In the genomic region with DNA sequence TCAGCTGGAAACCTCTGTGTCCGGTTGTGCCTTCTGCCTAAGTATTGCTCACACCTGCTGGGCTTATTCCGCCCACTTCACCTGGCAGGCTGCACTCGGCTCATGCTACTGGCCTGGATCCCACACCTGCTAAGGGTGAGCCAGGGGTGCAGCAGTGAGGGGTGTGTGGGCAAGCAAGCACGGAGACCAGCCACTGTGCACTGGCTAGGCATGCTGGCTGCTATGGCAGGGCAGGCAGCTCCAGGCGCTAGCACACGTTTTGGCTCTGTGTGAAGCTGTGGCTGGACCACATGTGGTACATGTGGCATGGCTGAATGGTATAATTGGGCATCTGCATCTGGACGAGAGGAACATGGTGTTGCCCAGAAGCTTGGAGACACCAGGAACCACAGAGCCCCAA, we compare ENCODE assay signal across 27 cellular contexts.
DNase-seq lines count a peak whose midpoint lies in the region; ATAC-seq, FAIRE-seq and TF ChIP-seq lines count a peak whose summit lies in the region.
"Had no signal": no experiment of that assay in that cellular context is flagged by ENCODE, and none has a peak within 500 bp of the region (broad histone marks: within the 10 kb centered on the region; RNA-seq: fewer than 3 reads in every experiment).

No MANE protein-coding gene starts in this region.

- no peak overlapping the region for H3K27ac Mint-ChIP-seq in MCF 10A (ENCODE audit: low read depth, unreplicated experiment)
- H3K27ac Mint-ChIP-seq: GM23338, H9, T-cell had no signal

- no peak overlapping the region for H3K4me3 Mint-ChIP-seq in MCF 10A (ENCODE audit: unreplicated experiment)
- H3K4me3 Mint-ChIP-seq: GM23338, H9, T-cell had no signal

- H3K27ac ChIP-seq in breast epithelium (no peak overlapping the region), kidney (ENCODE audit: low read depth in 2 of 2, low read length in 2 of 2) (no peak overlapping the region)
- H3K27ac ChIP-seq: SJCRH30 had no signal

- H3K9ac ChIP-seq in kidney (ENCODE audit: low read length in 2 of 2) = no peak overlapping the region

- intact Hi-C loops in MCF 10A (cut with micrococcal nuclease) (no loop called here), breast epithelium (cut with DNase I; ENCODE audit: low total_unique reads) (no loop called here), kidney (cut with DNase I) (no loop called here)

- H3K27me3 ChIP-seq in breast epithelium = no peaks in the 10 kb centered on the region
- H3K27me3 ChIP-seq: SJCRH30 had no signal

- H3K4me1 Mint-ChIP-seq in MCF 10A (ENCODE audit: insufficient read depth, unreplicated experiment) = peaks cover 9% of the 10 kb centered on the region
- H3K4me1 Mint-ChIP-seq: GM23338, T-cell had no signal

- TF ChIP-seq CTCF in MCF 10A (IDR thresholded peaks at IDR 0.05; ENCODE audit: unreplicated experiment) (no peak), breast epithelium (IDR thresholded peaks at IDR 0.05) (no peak), kidney (IDR thresholded peaks at IDR 0.05; ENCODE audit: borderline replicate concordance, extremely low read depth, insufficient read depth) (no peak)

- POLR2A ChIA-PET in MCF 10A (lab: Yijun Ruan, JAX) = interaction anchor here (3.3 kb wide), 1 partner anchor 10 kb away, joined by 9 read pairs; no protein-coding TSS in a partner anchor

- TF ChIP-seq POLR2A in breast epithelium (IDR thresholded peaks at IDR 0.05) = no peak

- H3K9me3 ChIP-seq in breast epithelium = no peaks in the 10 kb centered on the region
- no peaks in the 10 kb centered on the region for H3K9me3 ChIP-seq in kidney (ENCODE audit: control insufficient read depth in 1 of 2, low read length in 2 of 2)
- H3K9me3 ChIP-seq: SJCRH30 had no signal

- BruUV-seq in MCF 10A (replicated peaks; lab: Mats Ljungman, UMichigan) = no TSS peak

- no peaks in the 10 kb centered on the region for H3K36me3 ChIP-seq in breast epithelium
- H3K36me3 ChIP-seq in kidney (ENCODE audit: control insufficient read depth in 1 of 2, insufficient read depth in 2 of 2, low read length in 2 of 2) = no peaks in the 10 kb centered on the region
- H3K36me3 ChIP-seq: SJCRH30 had no signal

- ATAC-seq in GM21381 (IDR thresholded peaks at IDR 0.05; ENCODE audit: unreplicated experiment) = no peak
- ATAC-seq: GM12878, GM23338, K562, PC-3, Right ventricle myocardium inferior, SK-N-SH treated with all-trans-retinoic acid at 6 μM for 48 hours, T-cell had no signal

- H3K27me3 Mint-ChIP-seq in MCF 10A (ENCODE audit: insufficient read depth, unreplicated experiment) = no peaks in the 10 kb centered on the region
- H3K27me3 Mint-ChIP-seq: T-cell had no signal

- no peak overlapping the region for H3K4me3 ChIP-seq in breast epithelium
- no peak overlapping the region for H3K4me3 ChIP-seq in kidney (ENCODE audit: low read length in 2 of 2)
- H3K4me3 ChIP-seq: GM12878, GM23338, K562, SJCRH30 had no signal

- no peak for FAIRE-seq in kidney (lab: Jason Lieb, UNC)
- FAIRE-seq: D721Med, GM12878, HTR-8/SVneo, K562 had no signal

- CTCF ChIA-PET in MCF 10A (lab: Yijun Ruan, JAX) = interaction anchor here (0.7 to 1.1 kb wide), 2 partner anchors 19 to 1325 kb away, joined by 3 read pairs; no protein-coding TSS in a partner anchor

- H3K9me3 Mint-ChIP-seq in MCF 10A (ENCODE audit: unreplicated experiment) = no peaks in the 10 kb centered on the region
- H3K9me3 Mint-ChIP-seq: H9 had no signal

- no peaks in the 10 kb centered on the region for H3K36me3 Mint-ChIP-seq in MCF 10A (ENCODE audit: insufficient read depth, unreplicated experiment)
- H3K36me3 Mint-ChIP-seq: T-cell had no signal

- H3K4me1 ChIP-seq in breast epithelium = no peaks in the 10 kb centered on the region
- no peaks in the 10 kb centered on the region for H3K4me1 ChIP-seq in kidney (ENCODE audit: control insufficient read depth in 1 of 2, insufficient read depth in 1 of 2, low read depth in 1 of 2, low read length in 2 of 2)
- H3K4me1 ChIP-seq: SJCRH30 had no signal

- peak; percentile 3 for DNase-seq in MCF 10A (ENCODE audit: unreplicated experiment)
- DNase-seq in breast epithelium (ENCODE audit: low spot score in 2 of 2) = no peak
- peak; percentile 34 for DNase-seq in NCI-H510A (lab: John Stamatoyannopoulos, UW)
- peak; percentile 56 for DNase-seq in kidney
- no peak for DNase-seq in amygdala (lab: John Stamatoyannopoulos, UW)
- DNase-seq in SKM-1 treated with dmso at 0.1 percent for 144 hours (lab: John Stamatoyannopoulos, UW; ENCODE audit: unreplicated experiment) = no peak
- DNase-seq: GDM1; H9; Kasumi-1; MV-4-11; NCI-H1105; NCI-H1436 treated with DMSO at 0.1 percent for 48 hours; NCI-H2081; NCI-H2171 treated with DMSO at 0.1 percent for 48 hours; NCI-H526 treated with DMSO at 0.1 percent for 48 hours; NK-92 treated with Interleukin-12 subunit alpha and Interleukin-12 subunit beta, amount 100 ng/mL, for 24 hours; PC-3; SJCRH30; T-cell had no signal

Comparison
In these comparisons a context has a peak if more than half of its experiments do, and no peak if none do; other contexts are left out.
1. DNase-seq: peak in MCF 10A (single experiment), NCI-H510A (single experiment) and kidney (single experiment); none in breast epithelium (0 of 2), amygdala (0 of 56) and SKM-1 treated with dmso at 0.1 percent for 144 hours (single experiment).